Comparison of ENCODE assay signal across 1 cellular context in genomic region chr19:45584332-45585157, GRCh38.
TF ChIP-seq lines count a peak whose summit lies in the region.

OPA3 (minus strand) TSS chr19:45584802; CDS start chr19:45584764, 38 bp downstream.

TF ChIP-seq in K562, 482 proteins besides CTCF, POLR2A, EP300 and RAD21 (continued from another document and continues in another):
- TF ChIP-seq, protein P1, sequence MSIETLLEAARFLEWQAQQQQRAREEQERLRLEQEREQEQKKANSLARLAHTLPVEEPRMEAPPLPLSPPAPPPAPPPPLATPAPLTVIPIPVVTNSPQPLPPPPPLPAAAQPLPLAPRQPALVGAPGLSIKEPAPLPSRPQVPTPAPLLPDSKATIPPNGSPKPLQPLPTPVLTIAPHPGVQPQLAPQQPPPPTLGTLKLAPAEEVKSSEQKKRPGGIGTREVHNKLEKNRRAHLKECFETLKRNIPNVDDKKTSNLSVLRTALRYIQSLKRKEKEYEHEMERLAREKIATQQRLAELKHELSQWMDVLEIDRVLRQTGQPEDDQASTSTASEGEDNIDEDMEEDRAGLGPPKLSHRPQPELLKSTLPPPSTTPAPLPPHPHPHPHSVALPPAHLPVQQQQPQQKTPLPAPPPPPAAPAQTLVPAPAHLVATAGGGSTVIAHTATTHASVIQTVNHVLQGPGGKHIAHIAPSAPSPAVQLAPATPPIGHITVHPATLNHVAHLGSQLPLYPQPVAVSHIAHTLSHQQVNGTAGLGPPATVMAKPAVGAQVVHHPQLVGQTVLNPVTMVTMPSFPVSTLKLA (conservative IDR thresholded peaks at IDR 0.05), result peak; percentile 87 to 96
- no peak for TF ChIP-seq DNMT1 (IDR thresholded peaks at IDR 0.05)
- TF ChIP-seq ZC3H8 (IDR thresholded peaks at IDR 0.05), result no peak
- TF ChIP-seq ZNF75A (CRISPR knock-in tag; IDR thresholded peaks at IDR 0.05), result no peak
- peak; percentile 88 for TF ChIP-seq TFAP4 (CRISPR knock-in tag; IDR thresholded peaks at IDR 0.05; ENCODE audit: borderline replicate concordance)
- TF ChIP-seq POLR2B (IDR thresholded peaks at IDR 0.05; ENCODE audit: low read depth, partially characterized antibody), result peak; percentile 80
- TF ChIP-seq FOSL1 (tag; conservative IDR thresholded peaks at IDR 0.05), result 0 out of 2 replicates have a peak, but pooled peaks have one; percentile 40
- TF ChIP-seq ZNF143 (CRISPR knock-in tag; IDR thresholded peaks at IDR 0.05), result no peak; the same call in 1 of the 2 replicates
- TF ChIP-seq CREBBP (IDR thresholded peaks at IDR 0.05; ENCODE audit: low read depth, low read length), result no peak
- peak; percentile 74 for TF ChIP-seq TAF1 (IDR thresholded peaks at IDR 0.05; ENCODE audit: control insufficient read depth, extremely low read depth, insufficient read depth, low read length, severe bottlenecking)
- TF ChIP-seq, protein P2, sequence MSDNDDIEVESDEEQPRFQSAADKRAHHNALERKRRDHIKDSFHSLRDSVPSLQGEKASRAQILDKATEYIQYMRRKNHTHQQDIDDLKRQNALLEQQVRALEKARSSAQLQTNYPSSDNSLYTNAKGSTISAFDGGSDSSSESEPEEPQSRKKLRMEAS (CRISPR knock-in tag; IDR thresholded peaks at IDR 0.05), result peak; percentile 90
- no peak for TF ChIP-seq MECOM (CRISPR knock-in tag; IDR thresholded peaks at IDR 0.05)
- TF ChIP-seq, protein P3, sequence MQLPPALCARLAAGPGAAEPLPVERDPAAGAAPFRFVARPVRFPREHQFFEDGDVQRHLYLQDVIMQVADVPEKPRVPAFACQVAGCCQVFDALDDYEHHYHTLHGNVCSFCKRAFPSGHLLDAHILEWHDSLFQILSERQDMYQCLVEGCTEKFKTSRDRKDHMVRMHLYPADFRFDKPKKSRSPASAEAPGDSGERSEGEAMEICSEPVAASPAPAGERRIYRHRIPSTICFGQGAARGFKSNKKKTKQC (CRISPR knock-in tag; IDR thresholded peaks at IDR 0.05), result no peak; the same call in 1 of the 2 replicates
- peak; percentile 60; the same call in 1 of the 2 replicates for TF ChIP-seq KLF13 (tag; IDR thresholded peaks at IDR 0.05; ENCODE audit: borderline replicate concordance, low read depth)
- no peak for TF ChIP-seq ZSCAN32 (CRISPR knock-in tag; IDR thresholded peaks at IDR 0.05)
- TF ChIP-seq, protein P4, sequence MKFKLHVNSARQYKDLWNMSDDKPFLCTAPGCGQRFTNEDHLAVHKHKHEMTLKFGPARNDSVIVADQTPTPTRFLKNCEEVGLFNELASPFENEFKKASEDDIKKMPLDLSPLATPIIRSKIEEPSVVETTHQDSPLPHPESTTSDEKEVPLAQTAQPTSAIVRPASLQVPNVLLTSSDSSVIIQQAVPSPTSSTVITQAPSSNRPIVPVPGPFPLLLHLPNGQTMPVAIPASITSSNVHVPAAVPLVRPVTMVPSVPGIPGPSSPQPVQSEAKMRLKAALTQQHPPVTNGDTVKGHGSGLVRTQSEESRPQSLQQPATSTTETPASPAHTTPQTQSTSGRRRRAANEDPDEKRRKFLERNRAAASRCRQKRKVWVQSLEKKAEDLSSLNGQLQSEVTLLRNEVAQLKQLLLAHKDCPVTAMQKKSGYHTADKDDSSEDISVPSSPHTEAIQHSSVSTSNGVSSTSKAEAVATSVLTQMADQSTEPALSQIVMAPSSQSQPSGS (CRISPR knock-in tag; IDR thresholded peaks at IDR 0.05), result no peak
- TF ChIP-seq BACH1 (tag; IDR thresholded peaks at IDR 0.05), result no peak
- TF ChIP-seq, protein P5, sequence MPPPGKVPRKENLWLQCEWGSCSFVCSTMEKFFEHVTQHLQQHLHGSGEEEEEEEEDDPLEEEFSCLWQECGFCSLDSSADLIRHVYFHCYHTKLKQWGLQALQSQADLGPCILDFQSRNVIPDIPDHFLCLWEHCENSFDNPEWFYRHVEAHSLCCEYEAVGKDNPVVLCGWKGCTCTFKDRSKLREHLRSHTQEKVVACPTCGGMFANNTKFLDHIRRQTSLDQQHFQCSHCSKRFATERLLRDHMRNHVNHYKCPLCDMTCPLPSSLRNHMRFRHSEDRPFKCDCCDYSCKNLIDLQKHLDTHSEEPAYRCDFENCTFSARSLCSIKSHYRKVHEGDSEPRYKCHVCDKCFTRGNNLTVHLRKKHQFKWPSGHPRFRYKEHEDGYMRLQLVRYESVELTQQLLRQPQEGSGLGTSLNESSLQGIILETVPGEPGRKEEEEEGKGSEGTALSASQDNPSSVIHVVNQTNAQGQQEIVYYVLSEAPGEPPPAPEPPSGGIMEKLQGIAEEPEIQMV (tag; conservative IDR thresholded peaks at IDR 0.05; ENCODE audit: low read depth), result no peak
- TF ChIP-seq, protein P6, sequence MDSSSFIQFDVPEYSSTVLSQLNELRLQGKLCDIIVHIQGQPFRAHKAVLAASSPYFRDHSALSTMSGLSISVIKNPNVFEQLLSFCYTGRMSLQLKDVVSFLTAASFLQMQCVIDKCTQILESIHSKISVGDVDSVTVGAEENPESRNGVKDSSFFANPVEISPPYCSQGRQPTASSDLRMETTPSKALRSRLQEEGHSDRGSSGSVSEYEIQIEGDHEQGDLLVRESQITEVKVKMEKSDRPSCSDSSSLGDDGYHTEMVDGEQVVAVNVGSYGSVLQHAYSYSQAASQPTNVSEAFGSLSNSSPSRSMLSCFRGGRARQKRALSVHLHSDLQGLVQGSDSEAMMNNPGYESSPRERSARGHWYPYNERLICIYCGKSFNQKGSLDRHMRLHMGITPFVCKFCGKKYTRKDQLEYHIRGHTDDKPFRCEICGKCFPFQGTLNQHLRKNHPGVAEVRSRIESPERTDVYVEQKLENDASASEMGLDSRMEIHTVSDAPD (CRISPR knock-in tag; IDR thresholded peaks at IDR 0.05), result no peak
- no peak for TF ChIP-seq PRPF4 (IDR thresholded peaks at IDR 0.05; ENCODE audit: insufficient read depth, low read depth, low read length, poor library complexity, severe bottlenecking)
- peak; percentile 83 for TF ChIP-seq USF1 (CRISPR knock-in tag; IDR thresholded peaks at IDR 0.05)
- no peak for TF ChIP-seq SFPQ (IDR thresholded peaks at IDR 0.05; ENCODE audit: low read depth, low read length)
- no peak for TF ChIP-seq YBX1 (IDR thresholded peaks at IDR 0.05)
- no peak for TF ChIP-seq ZBTB8A (IDR thresholded peaks at IDR 0.05; ENCODE audit: partially characterized antibody)
- no peak for TF ChIP-seq ILF3 (IDR thresholded peaks at IDR 0.05; ENCODE audit: borderline replicate concordance)
- TF ChIP-seq CHCHD3 (CRISPR knock-in tag; IDR thresholded peaks at IDR 0.05), result no peak
- no peak for TF ChIP-seq ZNF668 (CRISPR knock-in tag; IDR thresholded peaks at IDR 0.05)
- TF ChIP-seq MTA2 (IDR thresholded peaks at IDR 0.05; ENCODE audit: low read depth), result no peak
- TF ChIP-seq SREBF1 (IDR thresholded peaks at IDR 0.05; ENCODE audit: borderline replicate concordance, low read depth, low read length), result 0 out of 2 replicates have a peak, but pooled peaks have one; percentile 27
- no peak for TF ChIP-seq CEBPB (tag; IDR thresholded peaks at IDR 0.05)
- no peak for TF ChIP-seq MEF2A (IDR thresholded peaks at IDR 0.05; ENCODE audit: control insufficient read depth, low read depth, low read length)
- TF ChIP-seq, protein P7, sequence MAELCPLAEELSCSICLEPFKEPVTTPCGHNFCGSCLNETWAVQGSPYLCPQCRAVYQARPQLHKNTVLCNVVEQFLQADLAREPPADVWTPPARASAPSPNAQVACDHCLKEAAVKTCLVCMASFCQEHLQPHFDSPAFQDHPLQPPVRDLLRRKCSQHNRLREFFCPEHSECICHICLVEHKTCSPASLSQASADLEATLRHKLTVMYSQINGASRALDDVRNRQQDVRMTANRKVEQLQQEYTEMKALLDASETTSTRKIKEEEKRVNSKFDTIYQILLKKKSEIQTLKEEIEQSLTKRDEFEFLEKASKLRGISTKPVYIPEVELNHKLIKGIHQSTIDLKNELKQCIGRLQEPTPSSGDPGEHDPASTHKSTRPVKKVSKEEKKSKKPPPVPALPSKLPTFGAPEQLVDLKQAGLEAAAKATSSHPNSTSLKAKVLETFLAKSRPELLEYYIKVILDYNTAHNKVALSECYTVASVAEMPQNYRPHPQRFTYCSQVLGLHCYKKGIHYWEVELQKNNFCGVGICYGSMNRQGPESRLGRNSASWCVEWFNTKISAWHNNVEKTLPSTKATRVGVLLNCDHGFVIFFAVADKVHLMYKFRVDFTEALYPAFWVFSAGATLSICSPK (IDR thresholded peaks at IDR 0.05; ENCODE audit: borderline replicate concordance), result no peak
- TF ChIP-seq SNRNP70 (optimal IDR thresholded peaks at IDR 0.05; ENCODE audit: low read depth, low read length), result no peak
- TF ChIP-seq, protein P8, sequence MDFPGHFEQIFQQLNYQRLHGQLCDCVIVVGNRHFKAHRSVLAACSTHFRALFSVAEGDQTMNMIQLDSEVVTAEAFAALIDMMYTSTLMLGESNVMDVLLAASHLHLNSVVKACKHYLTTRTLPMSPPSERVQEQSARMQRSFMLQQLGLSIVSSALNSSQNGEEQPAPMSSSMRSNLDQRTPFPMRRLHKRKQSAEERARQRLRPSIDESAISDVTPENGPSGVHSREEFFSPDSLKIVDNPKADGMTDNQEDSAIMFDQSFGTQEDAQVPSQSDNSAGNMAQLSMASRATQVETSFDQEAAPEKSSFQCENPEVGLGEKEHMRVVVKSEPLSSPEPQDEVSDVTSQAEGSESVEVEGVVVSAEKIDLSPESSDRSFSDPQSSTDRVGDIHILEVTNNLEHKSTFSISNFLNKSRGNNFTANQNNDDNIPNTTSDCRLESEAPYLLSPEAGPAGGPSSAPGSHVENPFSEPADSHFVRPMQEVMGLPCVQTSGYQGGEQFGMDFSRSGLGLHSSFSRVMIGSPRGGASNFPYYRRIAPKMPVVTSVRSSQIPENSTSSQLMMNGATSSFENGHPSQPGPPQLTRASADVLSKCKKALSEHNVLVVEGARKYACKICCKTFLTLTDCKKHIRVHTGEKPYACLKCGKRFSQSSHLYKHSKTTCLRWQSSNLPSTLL (IDR thresholded peaks at IDR 0.05), result no peak
- TF ChIP-seq, protein P9, sequence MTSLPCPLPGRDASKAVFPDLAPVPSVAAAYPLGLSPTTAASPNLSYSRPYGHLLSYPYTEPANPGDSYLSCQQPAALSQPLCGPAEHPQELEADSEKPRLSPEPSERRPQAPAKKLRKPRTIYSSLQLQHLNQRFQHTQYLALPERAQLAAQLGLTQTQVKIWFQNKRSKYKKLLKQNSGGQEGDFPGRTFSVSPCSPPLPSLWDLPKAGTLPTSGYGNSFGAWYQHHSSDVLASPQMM (CRISPR knock-in tag; IDR thresholded peaks at IDR 0.05), result no peak
- TF ChIP-seq BRF1 (IDR thresholded peaks at IDR 0.05; ENCODE audit: borderline replicate concordance, extremely low read depth, insufficient read length), result no peak
- TF ChIP-seq PCBP1 (IDR thresholded peaks at IDR 0.05; ENCODE audit: low read depth, low read length, poor library complexity, severe bottlenecking), result no peak
- no peak for TF ChIP-seq ZNF764 (CRISPR knock-in tag; IDR thresholded peaks at IDR 0.05; ENCODE audit: low read depth)
- TF ChIP-seq ZNF57 (CRISPR knock-in tag; IDR thresholded peaks at IDR 0.05), result no peak
- TF ChIP-seq, protein P10, sequence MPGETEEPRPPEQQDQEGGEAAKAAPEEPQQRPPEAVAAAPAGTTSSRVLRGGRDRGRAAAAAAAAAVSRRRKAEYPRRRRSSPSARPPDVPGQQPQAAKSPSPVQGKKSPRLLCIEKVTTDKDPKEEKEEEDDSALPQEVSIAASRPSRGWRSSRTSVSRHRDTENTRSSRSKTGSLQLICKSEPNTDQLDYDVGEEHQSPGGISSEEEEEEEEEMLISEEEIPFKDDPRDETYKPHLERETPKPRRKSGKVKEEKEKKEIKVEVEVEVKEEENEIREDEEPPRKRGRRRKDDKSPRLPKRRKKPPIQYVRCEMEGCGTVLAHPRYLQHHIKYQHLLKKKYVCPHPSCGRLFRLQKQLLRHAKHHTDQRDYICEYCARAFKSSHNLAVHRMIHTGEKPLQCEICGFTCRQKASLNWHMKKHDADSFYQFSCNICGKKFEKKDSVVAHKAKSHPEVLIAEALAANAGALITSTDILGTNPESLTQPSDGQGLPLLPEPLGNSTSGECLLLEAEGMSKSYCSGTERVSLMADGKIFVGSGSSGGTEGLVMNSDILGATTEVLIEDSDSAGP (CRISPR knock-in tag; IDR thresholded peaks at IDR 0.05), result no peak
- no peak for TF ChIP-seq GATA2 (CRISPR knock-in tag; IDR thresholded peaks at IDR 0.05)
- peak; percentile 83; the same call in 1 of the 2 replicates for TF ChIP-seq TAF7 (tag; IDR thresholded peaks at IDR 0.05)
- TF ChIP-seq HMGXB4 (CRISPR knock-in tag; IDR thresholded peaks at IDR 0.05), result no peak
- no peak for TF ChIP-seq ZNF77 (CRISPR knock-in tag; IDR thresholded peaks at IDR 0.05)
